20 cellular contexts compared by ENCODE assay signal in the genomic region with DNA sequence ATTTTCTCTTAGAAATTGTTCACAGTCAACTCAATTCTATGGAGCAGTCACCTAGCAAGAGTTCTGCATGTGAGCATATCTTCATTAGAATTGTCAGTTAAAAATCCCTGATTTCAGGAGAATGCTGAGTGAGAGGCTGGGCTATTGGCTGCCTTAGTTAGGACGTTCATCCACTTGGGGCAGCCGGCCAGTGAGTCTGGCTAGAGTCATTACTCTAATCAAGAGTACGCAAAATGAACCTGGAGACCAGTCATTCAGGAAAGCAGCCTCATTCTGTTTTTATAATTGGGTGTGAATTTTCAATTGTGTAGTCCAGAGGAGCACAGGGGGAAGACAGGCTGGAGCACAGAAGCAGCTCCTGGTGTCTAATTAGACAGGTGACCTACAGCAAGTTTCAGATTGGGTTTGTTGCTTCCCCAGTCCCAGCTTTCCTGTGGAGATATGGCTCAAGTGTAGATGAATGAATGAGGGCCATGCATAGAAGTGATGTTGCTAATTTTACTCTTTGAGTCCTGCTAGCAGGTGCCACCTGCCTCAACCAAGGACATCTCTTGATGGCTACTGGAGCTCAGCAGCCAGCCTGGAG.
"Had no signal": no experiment of that assay in that cellular context is flagged by ENCODE, and none has a peak within 500 bp of the region (broad histone marks: within the 10 kb centered on the region; RNA-seq: fewer than 3 reads in every experiment).

No MANE protein-coding gene starts in this region.

- H3K4me3 ChIP-seq: esophagus squamous epithelium, gastroesophageal sphincter, left ventricle myocardium inferior, lower lobe of right lung, neural progenitor cell, pancreas, right lobe of liver, spleen, tibial artery, upper lobe of right lung, vagina had no signal

- H3K4me1 ChIP-seq: esophagus squamous epithelium, gastroesophageal sphincter, left ventricle myocardium inferior, lower lobe of right lung, pancreas, right lobe of liver, spleen, tibial artery, upper lobe of right lung, vagina had no signal

- H3K9me3 ChIP-seq: esophagus squamous epithelium, gastroesophageal sphincter, left ventricle myocardium inferior, lower lobe of right lung, pancreas, right lobe of liver, spleen, tibial artery, upper lobe of right lung, vagina had no signal

- H3K36me3 ChIP-seq: esophagus squamous epithelium, gastroesophageal sphincter, left ventricle myocardium inferior, lower lobe of right lung, neural progenitor cell, pancreas, right lobe of liver, spleen, tibial artery, upper lobe of right lung, vagina had no signal

- H3K27me3 ChIP-seq: esophagus squamous epithelium, gastroesophageal sphincter, neural progenitor cell, pancreas, right lobe of liver, spleen, tibial artery, upper lobe of right lung, vagina had no signal

- ATAC-seq: gastroesophageal sphincter; lower lobe of right lung; natural killer cell treated with Interleukin-12 subunit alpha and Interleukin-12 subunit beta and Interleukin-15 and Interleukin-18, amount 100 ng/mL, for 72 hours; pancreas; right lobe of liver; stimulated activated memory B cell treated with anti-CD40 and anti-IgM and Interleukin-4, amounts not matched to agents 10 μg/mL and 1 μg/mL and 100 μg/mL, for 72 hours; upper lobe of right lung had no signal

- H3K27ac ChIP-seq: esophagus squamous epithelium, gastroesophageal sphincter, left ventricle myocardium inferior, lower lobe of right lung, neural progenitor cell, pancreas, right lobe of liver, spleen, tibial artery, upper lobe of right lung, vagina had no signal

- DNase-seq: dermis blood vessel endothelial cell; esophagus squamous epithelium; foreskin fibroblast; glutamatergic neuron; immature natural killer cell; left ventricle myocardium inferior; lower lobe of right lung; pancreas; right lobe of liver; spleen; stimulated activated CD4-positive, alpha-beta T cell treated with anti-CD3 and anti-CD28 coated beads, Interleukin-15, amount 100 ng/mL, for 24 hours; stimulated activated CD4-positive, alpha-beta T cell treated with anti-CD3 and anti-CD28 coated beads, Interleukin-1b, Interleukin-23, amount 100 ng/mL, for 48 hours; stimulated activated CD4-positive, alpha-beta T cell treated with anti-CD3 and anti-CD28 coated beads, Interleukin-4, amount 100 ng/mL, for 24 hours; tibial artery; upper lobe of right lung had no signal
